14 cellular contexts compared by ENCODE assay signal in the genomic region with DNA sequence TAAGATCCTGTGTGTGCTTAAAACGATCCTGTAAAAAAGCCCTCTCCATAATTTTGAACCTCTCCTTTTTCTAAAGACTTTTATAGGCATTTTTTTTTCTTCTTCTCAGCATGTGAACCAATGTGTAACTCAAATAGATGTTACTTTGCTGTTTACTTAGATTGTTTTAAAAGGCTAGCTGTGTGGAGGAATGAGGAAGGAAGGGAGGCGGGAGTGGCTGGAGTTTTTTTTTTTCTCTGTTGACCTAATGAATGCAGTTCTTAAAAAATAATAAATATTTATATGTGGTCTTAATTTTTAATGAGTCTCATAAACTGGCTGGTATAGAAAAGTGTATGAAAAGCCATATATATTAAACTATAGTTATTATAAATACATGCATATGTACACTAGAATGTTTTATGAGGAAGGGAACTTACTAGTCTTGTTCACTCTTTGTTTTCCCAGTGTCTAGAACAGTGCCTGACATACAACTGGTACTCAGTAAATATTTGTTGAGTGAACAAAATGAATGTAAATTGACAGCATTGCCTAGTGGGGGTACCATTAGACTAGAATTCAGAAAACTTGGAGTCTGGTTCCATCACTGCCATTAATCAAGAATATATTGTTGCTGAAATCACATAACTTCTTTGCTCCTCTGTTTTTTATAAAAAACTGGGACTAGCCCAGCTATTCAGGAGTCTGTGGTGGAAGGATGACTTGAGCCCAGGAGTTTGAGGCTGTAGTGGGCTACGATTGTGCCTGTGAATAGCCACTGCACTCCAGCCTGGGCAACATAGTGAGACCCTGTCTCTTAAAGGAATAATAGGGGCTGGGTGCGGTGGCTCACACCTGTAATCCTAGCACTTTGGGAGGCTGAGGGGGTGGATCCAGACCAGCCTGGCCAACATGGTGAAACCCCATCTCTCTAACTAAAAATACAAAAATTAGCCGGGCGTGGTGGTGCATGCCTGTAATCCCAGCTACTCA. TPM values are rescaled to one million over a fixed set of nuclear protein-coding genes. Genes with fewer than 3 reads are reported as not detected.
DNase-seq lines count a peak whose midpoint lies in the region; ATAC-seq, FAIRE-seq and TF ChIP-seq lines count a peak whose summit lies in the region.
"Had no signal": no experiment of that assay in that cellular context is flagged by ENCODE, and none has a peak within 500 bp of the region (broad histone marks: within the 10 kb centered on the region; RNA-seq: fewer than 3 reads in every experiment).

No MANE protein-coding gene starts in this region.

- DNase-seq in right atrium auricular region (ENCODE audit: low spot score) = no peak
- DNase-seq in left ventricle myocardium superior = no peak
- DNase-seq in endothelial cell of umbilical vein (ENCODE audit: low read depth, low spot score) = no peak
- DNase-seq in osteocyte (ENCODE audit: extremely low spot score, unreplicated experiment) = no peak
- no peak for DNase-seq in ecto neural progenitor cell (ENCODE audit: low spot score)
- no peak for DNase-seq in CD4-positive, alpha-beta memory T cell
- DNase-seq in NCI-H1694 treated with DMSO at 0.1 percent for 48 hours (lab: John Stamatoyannopoulos, UW) = no peak
- no peak for DNase-seq in stimulated activated CD4-positive, alpha-beta T cell treated with anti-CD3 and anti-CD28 coated beads, Interleukin-2, amount 100 ng/mL, for 24 hours
- DNase-seq: amniotic stem cell; DND-41; NCI-H2171 treated with DMSO at 0.1 percent for 48 hours; stimulated activated naive CD8-positive, alpha-beta T cell treated with anti-CD3 and anti-CD28 coated beads, Interleukin-15, Interleukin-2, amounts not matched to agents 100 U/mL and 50 U/mL, for 24 hours had no signal

- peaks cover 0 to 40% of the 10 kb centered on the region in 2 donors for H3K4me1 ChIP-seq in right atrium auricular region
- peaks cover 23% of the 10 kb centered on the region for H3K4me1 ChIP-seq in endothelial cell of umbilical vein (ENCODE audit: control insufficient read depth, extremely low read depth, insufficient read depth, low read length)
- H3K4me1 ChIP-seq in CD4-positive, alpha-beta memory T cell (ENCODE audit: insufficient read depth, low read length) = no peaks in the 10 kb centered on the region

- H3K4me3 ChIP-seq in right atrium auricular region (peak overlapping the region in 1 of 2 donors; percentile 7), endothelial cell of umbilical vein (replicated peaks in 1 of 3; ENCODE audit: insufficient read depth in 1 of 3, low read depth in 1 of 3, low read length in 3 of 3) (peak overlapping the region in 1 of 3 experiments; percentile 53)
- no peak overlapping the region for H3K4me3 ChIP-seq in CD4-positive, alpha-beta memory T cell (ENCODE audit: low read length in 2 of 2)

- H3K4me3 Mint-ChIP-seq in osteocyte (ENCODE audit: unreplicated experiment) = peak overlapping the region; percentile 36
- no peak overlapping the region for H3K4me3 Mint-ChIP-seq in CD4-positive, alpha-beta memory T cell
- H3K4me3 Mint-ChIP-seq: neural crest cell had no signal

- no peaks in the 10 kb centered on the region for H3K27me3 Mint-ChIP-seq in osteocyte (ENCODE audit: unreplicated experiment)
- H3K27me3 Mint-ChIP-seq in CD4-positive, alpha-beta memory T cell = peaks cover 2 to 3% of the 10 kb centered on the region in 2 donors

- CTCF ChIA-PET in endothelial cell of umbilical vein (lab: Charles Lee) = no interaction called here
- CTCF ChIA-PET in CD4-positive, alpha-beta memory T cell (lab: Charles Lee; ENCODE audit: partially characterized antibody) = interaction anchor here (1.4 kb wide), 1 partner anchor 24 kb away, joined by 4 read pairs; no protein-coding TSS in a partner anchor

- no peaks in the 10 kb centered on the region for H3K9me3 Mint-ChIP-seq in osteocyte (ENCODE audit: unreplicated experiment)
- no peaks in the 10 kb centered on the region for H3K9me3 Mint-ChIP-seq in CD4-positive, alpha-beta memory T cell
- H3K9me3 Mint-ChIP-seq: neural crest cell had no signal

- BruUV-seq in endothelial cell of umbilical vein (replicated peaks; lab: Mats Ljungman, UMichigan) = no TSS peak

- peak overlapping the region; percentile 79 for H3K27ac Mint-ChIP-seq in osteocyte (ENCODE audit: unreplicated experiment)
- H3K27ac Mint-ChIP-seq in CD4-positive, alpha-beta memory T cell = peak overlapping the region in 1 of 7 donors; percentile 8

- ATAC-seq in left ventricle myocardium superior = no peak
- ATAC-seq: Panc1; stimulated activated naive CD8-positive, alpha-beta T cell treated with anti-CD3 and anti-CD28 coated beads, Interleukin-15, Interleukin-2, amounts not matched to agents 100 U/mL and 50 U/mL, for 24 hours had no signal

- peaks cover 7% of the 10 kb centered on the region for H3K36me3 Mint-ChIP-seq in osteocyte (ENCODE audit: unreplicated experiment)
- peaks cover 0 to 3% of the 10 kb centered on the region in 2 donors for H3K36me3 Mint-ChIP-seq in CD4-positive, alpha-beta memory T cell

- peaks cover 25% of the 10 kb centered on the region for H3K4me1 Mint-ChIP-seq in osteocyte (ENCODE audit: unreplicated experiment)
- peaks cover 5 to 7% (median 6%) of the 10 kb centered on the region in 4 donors for H3K4me1 Mint-ChIP-seq in CD4-positive, alpha-beta memory T cell

- POLR2A ChIA-PET in endothelial cell of umbilical vein (lab: Charles Lee) = no interaction called here
- POLR2A ChIA-PET in CD4-positive, alpha-beta memory T cell (lab: Charles Lee; ENCODE audit: partially characterized antibody) = no interaction called here

- H2AFZ ChIP-seq in endothelial cell of umbilical vein (ENCODE audit: low read depth, low read length) = peak overlapping the region; percentile 64

- peak overlapping the region; percentile 85 for H3K4me2 ChIP-seq in endothelial cell of umbilical vein (ENCODE audit: insufficient read depth, low read length)

- FAIRE-seq in endothelial cell of umbilical vein (lab: Jason Lieb, UNC) = no peak

- H3K9me1 ChIP-seq in endothelial cell of umbilical vein (replicated peaks; ENCODE audit: control insufficient read depth, extremely low read depth, insufficient read depth, low read length) = no peaks in the 10 kb centered on the region

- no peak for TF ChIP-seq CTCF in right atrium auricular region (IDR thresholded peaks at IDR 0.05)
- TF ChIP-seq CTCF in endothelial cell of umbilical vein (IDR thresholded peaks at IDR 0.05; ENCODE audit: extremely low read depth in 1 of 2, insufficient read depth in 1 of 2, low read depth in 1 of 2, low read length in 2 of 2) = no peak
- TF ChIP-seq CTCF in osteocyte (IDR thresholded peaks at IDR 0.05) = no peak

- no peak for TF ChIP-seq POLR2A in endothelial cell of umbilical vein (IDR thresholded peaks at IDR 0.05; ENCODE audit: low read depth, low read length)

- no peaks in the 10 kb centered on the region for H4K20me1 ChIP-seq in endothelial cell of umbilical vein (replicated peaks; ENCODE audit: control insufficient read depth, extremely low read depth, insufficient read depth, low read length)

- H3K36me3 ChIP-seq in right atrium auricular region = no peaks in the 10 kb centered on the region
- H3K36me3 ChIP-seq in endothelial cell of umbilical vein (ENCODE audit: control insufficient read depth in 2 of 2, extremely low read depth in 1 of 2, insufficient read depth in 2 of 2, low read length in 2 of 2) = no peaks in the 10 kb centered on the region
- H3K36me3 ChIP-seq in CD4-positive, alpha-beta memory T cell (ENCODE audit: insufficient read depth, low read length) = no peaks in the 10 kb centered on the region

- dilution Hi-C loops in endothelial cell of umbilical vein (cut with MboI; ENCODE audit: extremely low pct_ligation_motif_present, low sequenced_read_pairs) = no loop called here

- H3K27me3 ChIP-seq in right atrium auricular region = no peaks in the 10 kb centered on the region
- H3K27me3 ChIP-seq in endothelial cell of umbilical vein (ENCODE audit: control insufficient read depth in 2 of 2, insufficient read depth in 2 of 2, low read length in 2 of 2) = no peaks in the 10 kb centered on the region
- H3K27me3 ChIP-seq in CD4-positive, alpha-beta memory T cell (ENCODE audit: insufficient read depth, low read length) = no peaks in the 10 kb centered on the region

- H3K9me3 ChIP-seq in right atrium auricular region (no peaks in the 10 kb centered on the region), endothelial cell of umbilical vein (replicated peaks; ENCODE audit: control insufficient read depth, insufficient read depth, low read length) (no peaks in the 10 kb centered on the region)
- no peaks in the 10 kb centered on the region for H3K9me3 ChIP-seq in CD4-positive, alpha-beta memory T cell (ENCODE audit: control insufficient read depth in 1 of 2, low read length in 2 of 2)

- peak overlapping the region; percentile 64 to 73 for H3K27ac ChIP-seq in right atrium auricular region
- peak overlapping the region; percentile 75 for H3K27ac ChIP-seq in endothelial cell of umbilical vein (ENCODE audit: insufficient read depth, low read depth, low read length)
- no peak overlapping the region for H3K27ac ChIP-seq in CD4-positive, alpha-beta memory T cell (ENCODE audit: low read depth, low read length)

- H3K79me2 ChIP-seq in endothelial cell of umbilical vein (ENCODE audit: control insufficient read depth, insufficient read depth, low read length) = peaks cover 16% of the 10 kb centered on the region

- peak overlapping the region; percentile 72 for H3K9ac ChIP-seq in endothelial cell of umbilical vein (replicated peaks; ENCODE audit: extremely low read depth, insufficient read depth, low read length)

- intact Hi-C loops in left ventricle myocardium superior (cut with micrococcal nuclease) = no loop called here
- intact Hi-C loops in endothelial cell of umbilical vein (cut with micrococcal nuclease) = loop anchor here (2.0 to 5.0 kb wide), 2 partner anchors 51 to 154 kb away; no protein-coding TSS in a partner anchor
- intact Hi-C loops in CD4-positive, alpha-beta memory T cell (cut with micrococcal nuclease) = no loop called here

TF ChIP-seq in endothelial cell of umbilical vein, 7 proteins besides CTCF, POLR2A, EP300 and RAD21 (continues in another document):
- TF ChIP-seq EZH2 (IDR thresholded peaks at IDR 0.05; ENCODE audit: borderline replicate concordance, low read depth, low read length, severe bottlenecking) (no peak), MYC (IDR thresholded peaks at IDR 0.05; ENCODE audit: low read depth, low read length) (no peak)

RNA-seq across cellular contexts. Expression of a gene that starts 51.0 kb away (rescaled TPM):
- 10 to 100 TPM; 75.3 to 81.3 TPM for total RNA-seq in right atrium auricular region
- total RNA-seq in left ventricle myocardium superior = 102 TPM
- total RNA-seq in endothelial cell of umbilical vein = 41.3 and 47.0 TPM in 2 replicates
- 25.5 and 31.2 TPM in 2 replicates for polyA plus RNA-seq in endothelial cell of umbilical vein
- 15.5 and 15.8 TPM in 2 replicates for polyA plus RNA-seq in endothelial cell of umbilical vein (2011; cell fraction: cytosol; rRNA removed)
- 23.4 and 25.6 TPM in 2 replicates for polyA plus RNA-seq in endothelial cell of umbilical vein (2011; cell fraction: nucleus; rRNA removed)
- polyA plus RNA-seq in endothelial cell of umbilical vein (2012) = 11.7 and 12.9 TPM in 2 replicates
- polyA minus RNA-seq in endothelial cell of umbilical vein = 85.6 and 92.4 TPM in 2 replicates
- polyA minus RNA-seq in endothelial cell of umbilical vein (2011; cell fraction: cytosol; rRNA and poly(A)+ RNA removed) = 32.8 TPM
- 103 and 113 TPM in 2 replicates for polyA minus RNA-seq in endothelial cell of umbilical vein (2011; cell fraction: nucleus; rRNA and poly(A)+ RNA removed)
- 43.3 and 46.7 TPM in 2 replicates for total RNA-seq in osteocyte
- total RNA-seq in CD4-positive, alpha-beta memory T cell = 1 to 10 TPM; 6.9 to 7.3 TPM
- 1 to 10 TPM; 5.1 to 6.6 TPM for polyA plus RNA-seq in CD4-positive, alpha-beta memory T cell
